1 cellular context compared by ENCODE assay signal in the genomic region with DNA sequence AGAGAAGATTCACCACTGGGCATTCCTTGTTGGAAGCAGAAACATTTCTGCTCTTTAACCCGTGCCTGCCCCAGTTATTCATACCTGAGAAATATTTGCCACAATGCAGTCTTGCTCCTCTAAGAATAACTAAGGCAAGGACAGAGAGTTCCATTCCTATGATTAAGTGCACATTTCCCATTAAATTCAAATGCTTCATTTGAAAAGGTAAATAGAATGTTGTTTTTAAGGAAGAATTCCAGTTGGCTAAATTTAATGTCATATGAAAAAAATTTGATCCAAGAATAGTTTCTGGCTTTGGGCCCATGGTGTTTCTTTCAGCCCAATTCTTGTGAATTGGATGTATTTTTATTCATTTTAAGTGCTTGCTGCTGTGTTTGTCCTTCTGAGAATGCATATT.
TF ChIP-seq lines count a peak whose summit lies in the region.

No MANE protein-coding gene starts in this region.

TF ChIP-seq in HepG2, 621 proteins besides CTCF, POLR2A, EP300 and RAD21 (continued from another document):
- TF ChIP-seq, protein P1, sequence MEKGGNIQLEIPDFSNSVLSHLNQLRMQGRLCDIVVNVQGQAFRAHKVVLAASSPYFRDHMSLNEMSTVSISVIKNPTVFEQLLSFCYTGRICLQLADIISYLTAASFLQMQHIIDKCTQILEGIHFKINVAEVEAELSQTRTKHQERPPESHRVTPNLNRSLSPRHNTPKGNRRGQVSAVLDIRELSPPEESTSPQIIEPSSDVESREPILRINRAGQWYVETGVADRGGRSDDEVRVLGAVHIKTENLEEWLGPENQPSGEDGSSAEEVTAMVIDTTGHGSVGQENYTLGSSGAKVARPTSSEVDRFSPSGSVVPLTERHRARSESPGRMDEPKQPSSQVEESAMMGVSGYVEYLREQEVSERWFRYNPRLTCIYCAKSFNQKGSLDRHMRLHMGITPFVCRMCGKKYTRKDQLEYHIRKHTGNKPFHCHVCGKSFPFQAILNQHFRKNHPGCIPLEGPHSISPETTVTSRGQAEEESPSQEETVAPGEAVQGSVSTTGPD (CRISPR knock-in tag; IDR thresholded peaks at IDR 0.05), result no peak
- TF ChIP-seq, protein P2, sequence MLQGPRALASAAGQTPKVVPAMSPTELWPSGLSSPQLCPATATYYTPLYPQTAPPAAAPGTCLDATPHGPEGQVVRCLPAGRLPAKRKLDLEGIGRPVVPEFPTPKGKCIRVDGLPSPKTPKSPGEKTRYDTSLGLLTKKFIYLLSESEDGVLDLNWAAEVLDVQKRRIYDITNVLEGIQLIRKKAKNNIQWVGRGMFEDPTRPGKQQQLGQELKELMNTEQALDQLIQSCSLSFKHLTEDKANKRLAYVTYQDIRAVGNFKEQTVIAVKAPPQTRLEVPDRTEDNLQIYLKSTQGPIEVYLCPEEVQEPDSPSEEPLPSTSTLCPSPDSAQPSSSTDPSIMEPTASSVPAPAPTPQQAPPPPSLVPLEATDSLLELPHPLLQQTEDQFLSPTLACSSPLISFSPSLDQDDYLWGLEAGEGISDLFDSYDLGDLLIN (CRISPR knock-in tag; IDR thresholded peaks at IDR 0.05; ENCODE audit: borderline replicate concordance), result no peak
- TF ChIP-seq RCOR2 (CRISPR knock-in tag; IDR thresholded peaks at IDR 0.05), result no peak
- TF ChIP-seq, protein P3, sequence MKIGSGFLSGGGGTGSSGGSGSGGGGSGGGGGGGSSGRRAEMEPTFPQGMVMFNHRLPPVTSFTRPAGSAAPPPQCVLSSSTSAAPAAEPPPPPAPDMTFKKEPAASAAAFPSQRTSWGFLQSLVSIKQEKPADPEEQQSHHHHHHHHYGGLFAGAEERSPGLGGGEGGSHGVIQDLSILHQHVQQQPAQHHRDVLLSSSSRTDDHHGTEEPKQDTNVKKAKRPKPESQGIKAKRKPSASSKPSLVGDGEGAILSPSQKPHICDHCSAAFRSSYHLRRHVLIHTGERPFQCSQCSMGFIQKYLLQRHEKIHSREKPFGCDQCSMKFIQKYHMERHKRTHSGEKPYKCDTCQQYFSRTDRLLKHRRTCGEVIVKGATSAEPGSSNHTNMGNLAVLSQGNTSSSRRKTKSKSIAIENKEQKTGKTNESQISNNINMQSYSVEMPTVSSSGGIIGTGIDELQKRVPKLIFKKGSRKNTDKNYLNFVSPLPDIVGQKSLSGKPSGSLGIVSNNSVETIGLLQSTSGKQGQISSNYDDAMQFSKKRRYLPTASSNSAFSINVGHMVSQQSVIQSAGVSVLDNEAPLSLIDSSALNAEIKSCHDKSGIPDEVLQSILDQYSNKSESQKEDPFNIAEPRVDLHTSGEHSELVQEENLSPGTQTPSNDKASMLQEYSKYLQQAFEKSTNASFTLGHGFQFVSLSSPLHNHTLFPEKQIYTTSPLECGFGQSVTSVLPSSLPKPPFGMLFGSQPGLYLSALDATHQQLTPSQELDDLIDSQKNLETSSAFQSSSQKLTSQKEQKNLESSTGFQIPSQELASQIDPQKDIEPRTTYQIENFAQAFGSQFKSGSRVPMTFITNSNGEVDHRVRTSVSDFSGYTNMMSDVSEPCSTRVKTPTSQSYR (CRISPR knock-in tag; IDR thresholded peaks at IDR 0.05; ENCODE audit: borderline replicate concordance), result no peak
